ENCODE assay signal across 11 cellular contexts in genomic region chr14:21536395-21537087, GRCh38. TPM values are rescaled to one million over a fixed set of nuclear protein-coding genes. Genes with fewer than 3 reads are reported as not detected.
DNase-seq lines count a peak whose midpoint lies in the region; ATAC-seq and TF ChIP-seq lines count a peak whose summit lies in the region.
"Had no signal": no experiment of that assay in that cellular context is flagged by ENCODE, and none has a peak within 500 bp of the region (broad histone marks: within the 10 kb centered on the region; RNA-seq: fewer than 3 reads in every experiment).

No MANE protein-coding gene starts in this region.

- H3K36me3 ChIP-seq in HUES6 (ENCODE audit: control insufficient read depth, insufficient read depth, low read length), result no peaks in the 10 kb centered on the region
- no peaks in the 10 kb centered on the region for H3K36me3 ChIP-seq in skeletal muscle tissue (ENCODE audit: control insufficient read depth in 3 of 3, insufficient read depth in 3 of 3, low read length in 3 of 3)

- H3K27me3 ChIP-seq in HUES6 (ENCODE audit: control insufficient read depth, insufficient read depth, low read length) (no peaks in the 10 kb centered on the region), skeletal muscle tissue (ENCODE audit: control insufficient read depth in 3 of 3, insufficient read depth in 3 of 3, low read length in 3 of 3) (peaks cover 21 to 39% (median 32%) of the 10 kb centered on the region in 3 donors)

- H3K9me3 ChIP-seq in HUES6 (ENCODE audit: control insufficient read depth, insufficient read depth, low read depth, low read length) (no peaks in the 10 kb centered on the region), skeletal muscle tissue (ENCODE audit: control insufficient read depth in 3 of 3, low read length in 3 of 3) (no peaks in the 10 kb centered on the region)

- H3K4me3 ChIP-seq in HUES6 (ENCODE audit: low read depth, low read length) (peak overlapping the region; percentile 85), cardiac fibroblast (replicated peaks in 1 of 2; ENCODE audit: low read depth in 2 of 2, low read length in 2 of 2) (peak overlapping the region; percentile 12 to 25), skeletal muscle tissue (ENCODE audit: low read length in 3 of 3) (peak overlapping the region; percentile 9 to 54 (median 11))

- H3K9ac ChIP-seq in HUES6 (ENCODE audit: low read length), result peak overlapping the region; percentile 77
- H3K9ac ChIP-seq in skeletal muscle tissue (ENCODE audit: low read depth in 1 of 3, low read length in 3 of 3), result peak overlapping the region in 1 of 3 donors; percentile 54

- peaks cover 48% of the 10 kb centered on the region for H3K4me1 ChIP-seq in HUES6 (ENCODE audit: control insufficient read depth, insufficient read depth, low read length)
- peaks cover 4 to 9% (median 6%) of the 10 kb centered on the region in 3 donors for H3K4me1 ChIP-seq in skeletal muscle tissue (ENCODE audit: control insufficient read depth in 3 of 3, insufficient read depth in 3 of 3, low read length in 3 of 3)

- ATAC-seq in HG03520 (IDR thresholded peaks at IDR 0.05; ENCODE audit: unreplicated experiment) (no peak), HG02642 (IDR thresholded peaks at IDR 0.05; ENCODE audit: poor library complexity, unreplicated experiment) (no peak)
- ATAC-seq in activated CD4-positive, CD25-positive, alpha-beta regulatory T cell treated with anti-CD3 and anti-CD28 coated beads, Interleukin-2, amount 50 U/mL, for 24 hours, result no peak
- ATAC-seq: left colon had no signal

- H3K27ac ChIP-seq in HUES6 (ENCODE audit: low read depth, low read length), result peak overlapping the region; percentile 59
- H3K27ac ChIP-seq in skeletal muscle tissue (ENCODE audit: low read depth, low read length), result no peak overlapping the region

- no peak for TF ChIP-seq CTCF in cardiac fibroblast (IDR thresholded peaks at IDR 0.05; ENCODE audit: low read depth, low read length)

- no peak for DNase-seq in cardiac fibroblast (ENCODE audit: low read depth in 2 of 2)
- DNase-seq in left kidney (ENCODE audit: low read depth, low spot score), result peak; percentile 76
- DNase-seq in NCI-H1436 (lab: John Stamatoyannopoulos, UW), result no peak
- DNase-seq: activated naive CD4-positive, alpha-beta T cell treated with anti-CD3 and anti-CD28 coated beads, Interleukin-2, amount 50 U/mL, for 16 hours; GOT3; left colon had no signal

RNA-seq across cellular contexts. Expression of gene SALL2, which starts 10.4 kb away (rescaled TPM):
- total RNA-seq in skeletal muscle tissue, result 5.2 TPM

RNA-seq across cellular contexts. Expression of gene METTL3, which starts 25.4 kb away (rescaled TPM):
- 73.6 TPM for total RNA-seq in skeletal muscle tissue

RNA-seq across cellular contexts. Expression of gene OR10G3, which starts 43.3 kb away (rescaled TPM):
- total RNA-seq in skeletal muscle tissue, result not detected
- total RNA-seq: left colon had no signal

RNA-seq across cellular contexts. Expression of gene TOX4, which starts 59.5 kb away (rescaled TPM):
- 18.8 TPM for total RNA-seq in skeletal muscle tissue

RNA-seq across cellular contexts. Expression of gene RAB2B, which starts 59.8 kb away (rescaled TPM):
- total RNA-seq in skeletal muscle tissue, result 45.4 TPM

Comparison
In these comparisons a context has a peak if more than half of its experiments do, and no peak if none do; other contexts are left out.
1. H3K4me3 ChIP-seq: peak in every context shown above with its lines; median percentile 85 in HUES6; 18 in cardiac fibroblast; 11 in skeletal muscle tissue.